9 cellular contexts compared by ENCODE assay signal in the genomic region with DNA sequence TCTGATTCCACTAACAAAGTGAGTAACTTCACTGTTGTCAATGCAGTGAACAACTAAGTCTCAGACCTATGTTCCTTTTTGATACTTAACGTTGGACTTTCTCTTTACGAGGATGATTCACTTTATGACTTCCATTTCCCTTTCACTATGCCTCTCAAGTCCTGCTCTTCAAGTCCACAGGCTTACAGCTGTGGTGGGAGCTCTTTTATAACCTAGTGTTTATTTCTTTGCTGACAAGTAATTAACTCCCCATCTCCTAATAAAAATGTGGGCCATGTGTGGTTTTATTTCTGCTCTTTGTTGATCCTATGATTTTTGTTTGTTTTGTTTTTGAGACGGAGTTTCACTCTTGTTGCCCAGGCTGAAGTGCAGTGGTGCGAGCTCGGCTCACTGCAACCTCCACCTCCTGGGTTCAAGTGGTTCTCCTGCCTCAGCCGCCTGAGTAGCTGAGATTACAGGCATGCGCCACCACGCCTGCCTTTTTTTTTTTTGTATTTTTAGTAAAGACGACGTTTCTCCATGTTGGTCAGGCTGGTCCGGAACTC.
DNase-seq lines count a peak whose midpoint lies in the region; ATAC-seq and TF ChIP-seq lines count a peak whose summit lies in the region.
"Had no signal": no experiment of that assay in that cellular context is flagged by ENCODE, and none has a peak within 500 bp of the region (broad histone marks: within the 10 kb centered on the region; RNA-seq: fewer than 3 reads in every experiment).

No MANE protein-coding gene starts in this region.

- intact Hi-C loops in activated CD8-positive, alpha-beta T cell treated with anti-CD3 and anti-CD28 coated beads for 36 hours (cut with micrococcal nuclease) = no loop called here
- intact Hi-C loops in posterior cingulate gyrus (cut with DNase I) = no loop called here

- ATAC-seq in activated CD8-positive, alpha-beta T cell treated with anti-CD3 and anti-CD28 coated beads for 36 hours = peak; percentile 84
- ATAC-seq in GM21825 (IDR thresholded peaks at IDR 0.05; ENCODE audit: unreplicated experiment) = no peak
- no peak for ATAC-seq in GM21619 (IDR thresholded peaks at IDR 0.05; ENCODE audit: unreplicated experiment)

- no peaks in the 10 kb centered on the region for H3K9me3 ChIP-seq in mucosa of rectum (ENCODE audit: control insufficient read depth in 2 of 2, low read length in 2 of 2)

- H3K4me3 ChIP-seq in HFF-Myc (replicated peaks; ENCODE audit: low read depth, low read length) (no peak overlapping the region), mucosa of rectum (ENCODE audit: low read length in 2 of 2) (no peak overlapping the region)

- H3K27ac ChIP-seq in mucosa of rectum (ENCODE audit: low read depth in 2 of 2, low read length in 2 of 2) = peak overlapping the region; percentile 56 to 59

- no peaks in the 10 kb centered on the region for H3K27me3 ChIP-seq in mucosa of rectum (ENCODE audit: control insufficient read depth in 2 of 2, insufficient read depth in 2 of 2, low read length in 2 of 2)

- no peak overlapping the region for H3K4me3 Mint-ChIP-seq in activated CD8-positive, alpha-beta T cell treated with anti-CD3 and anti-CD28 coated beads for 36 hours

- no peak for TF ChIP-seq CTCF in HFF-Myc (IDR thresholded peaks at IDR 0.05; ENCODE audit: low read depth, low read length, missing control alignments)
- no peak for TF ChIP-seq CTCF in activated CD8-positive, alpha-beta T cell treated with anti-CD3 and anti-CD28 coated beads for 36 hours (IDR thresholded peaks at IDR 0.05)

- peak; percentile 70 for DNase-seq in DMS53 treated with DMSO at 0.1 percent for 48 hours (lab: John Stamatoyannopoulos, UW; ENCODE audit: unreplicated experiment)
- peak; percentile 35 for DNase-seq in HFF-Myc (ENCODE audit: extremely low read depth, low read depth)
- no peak for DNase-seq in activated CD8-positive, alpha-beta T cell treated with anti-CD3 and anti-CD28 coated beads for 36 hours
- no peak for DNase-seq in posterior cingulate gyrus
- DNase-seq in NCI-H187 (lab: John Stamatoyannopoulos, UW) = no peak
- DNase-seq: kidney had no signal

- H3K9ac ChIP-seq in mucosa of rectum (ENCODE audit: low read depth in 1 of 2, low read length in 2 of 2) = no peak overlapping the region

- CTCF ChIA-PET in activated CD8-positive, alpha-beta T cell treated with anti-CD3 and anti-CD28 coated beads for 36 hours (lab: Charles Lee) = no interaction called here

- POLR2A ChIA-PET in activated CD8-positive, alpha-beta T cell treated with anti-CD3 and anti-CD28 coated beads for 36 hours (lab: Charles Lee) = no interaction called here

- H3K36me3 ChIP-seq in mucosa of rectum (ENCODE audit: control insufficient read depth in 2 of 2, insufficient read depth in 2 of 2, low read length in 2 of 2) = peaks cover 24 to 28% of the 10 kb centered on the region in 2 donors

- H3K27ac Mint-ChIP-seq in activated CD8-positive, alpha-beta T cell treated with anti-CD3 and anti-CD28 coated beads for 36 hours = peak overlapping the region; percentile 28

- no peaks in the 10 kb centered on the region for H3K27me3 Mint-ChIP-seq in activated CD8-positive, alpha-beta T cell treated with anti-CD3 and anti-CD28 coated beads for 36 hours

- peaks cover 20% of the 10 kb centered on the region for H3K4me1 Mint-ChIP-seq in activated CD8-positive, alpha-beta T cell treated with anti-CD3 and anti-CD28 coated beads for 36 hours (ENCODE audit: low read depth)

- H3K9me3 Mint-ChIP-seq in activated CD8-positive, alpha-beta T cell treated with anti-CD3 and anti-CD28 coated beads for 36 hours = no peaks in the 10 kb centered on the region

- H3K4me1 ChIP-seq in mucosa of rectum (ENCODE audit: control insufficient read depth in 2 of 2, insufficient read depth in 2 of 2, low read length in 2 of 2) = peaks cover 4 to 5% of the 10 kb centered on the region in 2 donors

- H3K36me3 Mint-ChIP-seq in activated CD8-positive, alpha-beta T cell treated with anti-CD3 and anti-CD28 coated beads for 36 hours (ENCODE audit: low read depth) = peaks cover 21% of the 10 kb centered on the region

Comparison
In these comparisons a context has a peak if more than half of its experiments do, and no peak if none do; other contexts are left out.
1. DNase-seq: peak in DMS53 treated with DMSO at 0.1 percent for 48 hours (single experiment) and HFF-Myc (single experiment); none in activated CD8-positive, alpha-beta T cell treated with anti-CD3 and anti-CD28 coated beads for 36 hours (single experiment), posterior cingulate gyrus (0 of 10) and NCI-H187 (0 of 2).